In the genomic region with DNA sequence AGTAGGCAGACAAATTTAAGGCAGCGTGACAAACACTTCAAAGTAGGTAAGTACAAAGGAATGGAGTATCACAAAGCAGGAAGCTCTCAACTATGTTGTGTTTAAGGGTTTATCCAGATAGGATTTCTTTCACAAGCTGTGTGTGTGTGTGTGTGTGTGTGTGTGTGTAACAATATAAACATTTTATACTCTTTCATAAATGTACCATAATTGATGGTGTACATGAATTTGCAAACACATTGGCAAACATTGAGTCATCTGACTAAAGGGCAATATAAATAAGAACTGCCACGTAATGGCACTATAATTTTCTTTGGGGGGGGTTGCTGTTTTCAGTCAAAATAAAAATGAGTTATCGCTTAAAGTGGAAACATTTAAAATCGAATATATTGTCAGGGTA, we compare ENCODE assay signal across 22 cellular contexts.
"Had no signal": no experiment of that assay in that cellular context is flagged by ENCODE, and none has a peak within 500 bp of the region (broad histone marks: within the 10 kb centered on the region; RNA-seq: fewer than 3 reads in every experiment).

No MANE protein-coding gene starts in this region.

- H3K9me3 Mint-ChIP-seq: type B pancreatic cell had no signal

- H3K27ac ChIP-seq: dorsolateral prefrontal cortex, gastroesophageal sphincter, heart right ventricle, left lung, neutrophil, right atrium auricular region, skin epidermis had no signal

- H3K4me1 Mint-ChIP-seq: activated CD4-positive, alpha-beta T cell treated with anti-CD3 and anti-CD28 coated beads, Interleukin-2, amount 10 ng/mL, durations not matched to agents 7 days and 5 days; activated naive CD8-positive, alpha-beta T cell treated with anti-CD3 and anti-CD28 coated beads, Interleukin-2, amount 10 ng/mL, durations not matched to agents 7 days and 5 days; endodermal cell; naive thymus-derived CD8-positive, alpha-beta T cell had no signal

- H3K9me3 ChIP-seq: gastroesophageal sphincter, neutrophil, right atrium auricular region had no signal

- H3K36me3 Mint-ChIP-seq: activated naive CD8-positive, alpha-beta T cell treated with anti-CD3 and anti-CD28 coated beads, Interleukin-2, amount 10 ng/mL, durations not matched to agents 7 days and 5 days; type B pancreatic cell had no signal

- H3K4me3 ChIP-seq: dorsolateral prefrontal cortex, gastroesophageal sphincter, heart right ventricle, left lung, right atrium auricular region, skin epidermis had no signal

- DNase-seq: activated CD4-positive, alpha-beta T cell treated with anti-CD3 and anti-CD28 coated beads, Interleukin-2, amount 10 ng/mL, durations not matched to agents 7 days and 5 days; activated CD8-positive, alpha-beta memory T cell treated with anti-CD3 and anti-CD28 coated beads, Interleukin-2, amount 50 U/mL, for 48 hours; activated gamma-delta T cell; activated naive CD8-positive, alpha-beta T cell treated with anti-CD3 and anti-CD28 coated beads, Interleukin-2, amount 10 ng/mL, durations not matched to agents 7 days and 5 days; activated T-cell treated with anti-CD3 and anti-CD28 coated beads, Interleukin-2, amount 50 U/mL, for 72 hours; dorsolateral prefrontal cortex; endodermal cell; erythroblast; heart right ventricle; islet precursor cell; left lung; naive thymus-derived CD8-positive, alpha-beta T cell; posterior cingulate gyrus; stimulated activated CD4-positive, alpha-beta T cell treated with anti-CD3 and anti-CD28 coated beads, Interleukin-4, amount 100 ng/mL, for 4 hours; stimulated activated CD8-positive, alpha-beta memory T cell treated with anti-CD3 and anti-CD28 coated beads, Interleukin-4, amount 100 ng/mL, for 48 hours; stimulated activated naive CD8-positive, alpha-beta T cell treated with anti-CD3 and anti-CD28 coated beads, Interleukin-15, Interleukin-2, amounts not matched to agents 100 U/mL and 50 U/mL, for 24 hours; T-helper 9 cell had no signal

- H3K36me3 ChIP-seq: gastroesophageal sphincter, heart right ventricle, left lung, neutrophil, right atrium auricular region had no signal

- H3K4me3 Mint-ChIP-seq: activated CD4-positive, alpha-beta T cell treated with anti-CD3 and anti-CD28 coated beads, Interleukin-2, amount 10 ng/mL, durations not matched to agents 7 days and 5 days; activated naive CD8-positive, alpha-beta T cell treated with anti-CD3 and anti-CD28 coated beads, Interleukin-2, amount 10 ng/mL, durations not matched to agents 7 days and 5 days; activated T-cell treated with anti-CD3 and anti-CD28 coated beads, Interleukin-2, amount 50 U/mL, for 72 hours; endodermal cell; naive thymus-derived CD8-positive, alpha-beta T cell; type B pancreatic cell had no signal

- ATAC-seq: activated T-cell treated with anti-CD3 and anti-CD28 coated beads, Interleukin-2, amount 50 U/mL, for 72 hours; gastroesophageal sphincter; heart right ventricle; left lung; naive thymus-derived CD8-positive, alpha-beta T cell; stimulated activated naive CD8-positive, alpha-beta T cell treated with anti-CD3 and anti-CD28 coated beads, Interleukin-15, Interleukin-2, amounts not matched to agents 100 U/mL and 50 U/mL, for 24 hours had no signal

- H3K4me1 ChIP-seq: gastroesophageal sphincter, heart right ventricle, left lung, right atrium auricular region had no signal

- H3K27me3 ChIP-seq: dorsolateral prefrontal cortex, gastroesophageal sphincter, heart right ventricle, left lung, neutrophil, right atrium auricular region had no signal

- H3K27me3 Mint-ChIP-seq: activated CD4-positive, alpha-beta T cell treated with anti-CD3 and anti-CD28 coated beads, Interleukin-2, amount 10 ng/mL, durations not matched to agents 7 days and 5 days; activated naive CD8-positive, alpha-beta T cell treated with anti-CD3 and anti-CD28 coated beads, Interleukin-2, amount 10 ng/mL, durations not matched to agents 7 days and 5 days; naive thymus-derived CD8-positive, alpha-beta T cell; type B pancreatic cell had no signal

- H3K27ac Mint-ChIP-seq: activated CD4-positive, alpha-beta T cell treated with anti-CD3 and anti-CD28 coated beads, Interleukin-2, amount 10 ng/mL, durations not matched to agents 7 days and 5 days; activated naive CD8-positive, alpha-beta T cell treated with anti-CD3 and anti-CD28 coated beads, Interleukin-2, amount 10 ng/mL, durations not matched to agents 7 days and 5 days; activated T-cell treated with anti-CD3 and anti-CD28 coated beads, Interleukin-2, amount 50 U/mL, for 72 hours; endodermal cell; naive thymus-derived CD8-positive, alpha-beta T cell; type B pancreatic cell had no signal
